11 cellular contexts compared by ENCODE assay signal in the genomic region with DNA sequence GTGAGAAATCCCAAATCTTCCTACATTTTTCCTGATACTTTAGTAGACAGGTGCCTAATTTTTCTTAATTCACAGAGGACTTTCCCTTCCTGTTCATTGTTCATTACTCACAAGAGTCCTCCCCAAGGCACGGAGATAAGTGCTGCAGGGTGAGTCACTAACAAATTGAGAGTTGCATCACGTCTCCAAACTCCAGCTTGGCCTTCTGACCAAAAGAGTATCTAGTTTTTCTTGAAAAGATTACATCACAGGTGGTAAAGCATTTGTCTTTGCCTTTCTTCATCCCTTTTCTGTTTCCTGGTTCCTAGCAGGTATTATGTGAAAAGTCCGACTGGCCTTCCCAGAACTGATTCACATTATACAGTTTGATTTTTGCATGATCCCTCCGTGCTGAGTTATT. TPM values are rescaled to one million over a fixed set of nuclear protein-coding genes. Genes with fewer than 3 reads are reported as not detected.
DNase-seq lines count a peak whose midpoint lies in the region; TF ChIP-seq lines count a peak whose summit lies in the region.
"Had no signal": no experiment of that assay in that cellular context is flagged by ENCODE, and none has a peak within 500 bp of the region (broad histone marks: within the 10 kb centered on the region; RNA-seq: fewer than 3 reads in every experiment).

No MANE protein-coding gene starts in this region.

- H3K9ac ChIP-seq in Karpas-422 (ENCODE audit: low read length), result no peak overlapping the region

- H3K36me3 ChIP-seq in Karpas-422 (ENCODE audit: insufficient read depth, low read length), result no peaks in the 10 kb centered on the region
- H3K36me3 ChIP-seq in spleen, result no peaks in the 10 kb centered on the region
- no peaks in the 10 kb centered on the region for H3K36me3 ChIP-seq in tibial artery

- no peaks in the 10 kb centered on the region for H3K79me2 ChIP-seq in Karpas-422 (ENCODE audit: low read length)

- H3K9me3 ChIP-seq in Karpas-422 (ENCODE audit: low read length) (no peaks in the 10 kb centered on the region), spleen (peaks cover 0 to 6% (median 0%) of the 10 kb centered on the region in 8 donors), tibial artery (no peaks in the 10 kb centered on the region)

- H3K27ac ChIP-seq in Karpas-422 (ENCODE audit: low read length) (no peak overlapping the region), spleen (no peak overlapping the region), tibial artery (no peak overlapping the region)

- peak overlapping the region; percentile 15; the same call in 1 of the 2 replicates for H2AFZ ChIP-seq in Karpas-422 (ENCODE audit: low read length)

- H3K4me3 ChIP-seq in Karpas-422 (ENCODE audit: low read length), result no peak overlapping the region
- H3K4me3 ChIP-seq in astrocyte of the spinal cord (ENCODE audit: low read depth, low read length), result no peak overlapping the region
- no peak overlapping the region for H3K4me3 ChIP-seq in spleen
- no peak overlapping the region for H3K4me3 ChIP-seq in tibial artery

- intact Hi-C loops in posterior cingulate gyrus (cut with DNase I), result no loop called here
- intact Hi-C loops in spleen (cut with DNase I; ENCODE audit: low total_unique reads), result no loop called here
- intact Hi-C loops in tibial artery (cut with DNase I; ENCODE audit: low total_unique reads), result no loop called here

- H3K4me2 ChIP-seq in Karpas-422 (ENCODE audit: low read depth, low read length, poor library complexity, severe bottlenecking), result no peak overlapping the region

- TF ChIP-seq POLR2A in spleen (IDR thresholded peaks at IDR 0.05), result no peak

- WGBS in spleen, 5 donors, result 68 to 85% (median 78%) methylated on average over 4 of the region's 4 CpGs

- in situ Hi-C loops in astrocyte of the spinal cord (cut with HindIII; ENCODE audit: low sequenced_read_pairs), result no loop called here

- no peaks in the 10 kb centered on the region for H3K9me2 ChIP-seq in Karpas-422 (replicated peaks; ENCODE audit: insufficient read depth, low read length)

- H4K20me1 ChIP-seq in Karpas-422 (ENCODE audit: insufficient read depth, low read depth, low read length), result no peaks in the 10 kb centered on the region

- no peak for TF ChIP-seq CTCF in astrocyte of the spinal cord (IDR thresholded peaks at IDR 0.05; ENCODE audit: low read depth, low read length)
- no peak for TF ChIP-seq CTCF in spleen (IDR thresholded peaks at IDR 0.05 in 8 of 11, conservative IDR thresholded peaks at IDR 0.05 in 3 of 11)
- TF ChIP-seq CTCF in tibial artery (IDR thresholded peaks at IDR 0.05), result no peak

- peak; percentile 81 for DNase-seq in EH (ENCODE audit: low read depth)
- peak; percentile 42 for DNase-seq in Karpas-422
- DNase-seq in astrocyte of the spinal cord (ENCODE audit: low read depth, low spot score), result peak; percentile 22
- peak; percentile 12 for DNase-seq in mucosa of gallbladder (ENCODE audit: low spot score)
- DNase-seq in posterior cingulate gyrus, result no peak
- no peak for DNase-seq in Ammon's horn (ENCODE audit: low spot score)
- no peak for DNase-seq in spleen
- no peak for DNase-seq in tibial artery
- DNase-seq: MM.1S; stimulated activated CD4-positive, alpha-beta T cell treated with anti-CD3 and anti-CD28 coated beads, Interleukin-12 subunit alpha, Interleukin-12 subunit beta, amount 100 ng/mL, for 4 hours; SW 1271 had no signal

- no peaks in the 10 kb centered on the region for H3K4me1 ChIP-seq in Karpas-422 (ENCODE audit: low read length)
- peaks cover 0 to 13% (median 6%) of the 10 kb centered on the region in 6 donors for H3K4me1 ChIP-seq in spleen
- H3K4me1 ChIP-seq in tibial artery, result no peaks in the 10 kb centered on the region

- no peaks in the 10 kb centered on the region for H3K27me3 ChIP-seq in Karpas-422 (ENCODE audit: low read length)
- no peaks in the 10 kb centered on the region for H3K27me3 ChIP-seq in spleen (replicated peaks in 1 of 7)
- no peaks in the 10 kb centered on the region for H3K27me3 ChIP-seq in tibial artery

RNA-seq across cellular contexts. Expression of a gene that starts 24.9 kb away (rescaled TPM):
- 51.2 and 71.1 TPM in 2 replicates for total RNA-seq in Karpas-422 (2014; rRNA removed; shearing (Covaris generic); ENCODE audit: low replicate concordance)
- total RNA-seq in mucosa of gallbladder (4.6 TPM), spleen (10 to 100 TPM; 13.5 to 25.0 (median 19.2) TPM)
- polyA plus RNA-seq in spleen, result 1 to 10 TPM; 1.5 to 3.4 (median 2.1) TPM

Comparison
In these comparisons a context has a peak if more than half of its experiments do, and no peak if none do; other contexts are left out.
1. DNase-seq: peak in EH (single experiment), Karpas-422 (single experiment), astrocyte of the spinal cord (single experiment) and mucosa of gallbladder (single experiment); none in posterior cingulate gyrus (0 of 10), Ammon's horn (single experiment), spleen (single experiment) and tibial artery (0 of 2).